Comparison of ENCODE assay signal across 32 cellular contexts in the genomic region with DNA sequence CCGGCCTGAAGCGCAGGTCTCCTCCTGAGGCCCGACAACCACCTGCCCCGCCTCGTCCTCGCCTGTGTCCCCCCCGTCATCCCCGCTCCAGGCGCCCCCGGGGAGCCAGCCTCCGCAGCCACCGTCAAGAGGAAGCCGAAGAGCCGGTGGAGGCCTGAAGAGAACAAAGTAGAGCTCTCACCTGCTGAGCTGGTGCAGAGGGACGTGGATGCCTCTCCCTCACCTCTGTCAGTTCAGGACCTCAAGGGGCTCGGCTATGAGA.
"Had no signal": no experiment of that assay in that cellular context is flagged by ENCODE, and none has a peak within 500 bp of the region (broad histone marks: within the 10 kb centered on the region; RNA-seq: fewer than 3 reads in every experiment).

No MANE protein-coding gene starts in this region.

- ATAC-seq: activated CD8-positive, alpha-beta T cell treated with anti-CD3 and anti-CD28 coated beads for 36 hours; activated T-cell treated with anti-CD3 and anti-CD28 coated beads, Interleukin-2, amount 50 U/mL, for 72 hours; activated T-helper 17 cell treated with anti-CD3 and anti-CD28 coated beads, Interleukin-2, amount 50 U/mL, for 72 hours; body of pancreas; Panc1 had no signal

- H3K4me3 ChIP-seq: body of pancreas, breast epithelium, MG63, SJCRH30, SK-N-MC had no signal

- H3K4me1 ChIP-seq: body of pancreas, breast epithelium, SJCRH30 had no signal

- H3K27ac ChIP-seq: body of pancreas, breast epithelium, SJCRH30, SK-N-MC, WERI-Rb-1 had no signal

- H3K36me3 ChIP-seq: breast epithelium, MG63, SJCRH30, WERI-Rb-1 had no signal

- H3K27me3 ChIP-seq: body of pancreas, breast epithelium, MG63, SJCRH30 had no signal

- DNase-seq: activated CD4-positive, alpha-beta T cell treated with anti-CD3 and anti-CD28 coated beads, Interleukin-2, amount 10 ng/mL, durations not matched to agents 24 days and 14 days; activated CD4-positive, alpha-beta T cell treated with anti-CD3 and anti-CD28 coated beads, Interleukin-2, amount 50 U/mL, for 4 hours; activated CD4-positive, CD25-positive, alpha-beta regulatory T cell; activated CD8-positive, alpha-beta T cell treated with anti-CD3 and anti-CD28 coated beads for 36 hours; activated effector memory CD4-positive, alpha-beta T cell treated with anti-CD3 and anti-CD28 coated beads, Interleukin-2, amount 50 U/mL, for 16 hours; activated naive CD4-positive, alpha-beta T cell; activated naive CD4-positive, alpha-beta T cell treated with anti-CD3 and anti-CD28 coated beads, Interleukin-2, amount 50 U/mL, for 16 hours; activated naive CD8-positive, alpha-beta T cell treated with anti-CD3 and anti-CD28 coated beads for 36 hours; activated T-cell treated with anti-CD3 and anti-CD28 coated beads, Interleukin-2, amount 50 U/mL, for 1 hour; activated T-cell treated with anti-CD3 and anti-CD28 coated beads, Interleukin-2, amount 50 U/mL, for 72 hours; amniotic stem cell; body of pancreas; Kasumi-1; KG1; MG63; NCI-H1048; NCI-H1105 treated with DMSO at 0.1 percent for 48 hours; NCI-H1436; NCI-H187; NCI-H2029 treated with DMSO at 0.1 percent for 48 hours; NCI-H2107; NCI-H226; NCI-H446 treated with DMSO at 0.1 percent for 48 hours; NCI-H526 treated with DMSO at 0.1 percent for 48 hours; SHP77; SJCRH30; T1000; WERI-Rb-1 had no signal

- H3K9me3 ChIP-seq: body of pancreas, breast epithelium, MG63, SJCRH30 had no signal
